11 cellular contexts compared by ENCODE assay signal in genomic region chr12:53235742-53236442, GRCh38. TPM values are rescaled to one million over a fixed set of nuclear protein-coding genes. Genes with fewer than 3 reads are reported as not detected.
DNase-seq lines count a peak whose midpoint lies in the region; ATAC-seq and TF ChIP-seq lines count a peak whose summit lies in the region.
"Had no signal": no experiment of that assay in that cellular context is flagged by ENCODE, and none has a peak within 500 bp of the region (broad histone marks: within the 10 kb centered on the region; RNA-seq: fewer than 3 reads in every experiment).

No MANE protein-coding gene starts in this region.

- no peak overlapping the region for H3K27ac Mint-ChIP-seq in activated naive CD4-positive, alpha-beta T cell treated with anti-CD3 and anti-CD28 coated beads, Interleukin-2, amount 10 ng/mL, durations not matched to agents 7 days and 5 days
- H3K27ac Mint-ChIP-seq in activated CD4-positive, alpha-beta memory T cell treated with anti-CD3 and anti-CD28 coated beads for 36 hours, result peak overlapping the region; percentile 63
- H3K27ac Mint-ChIP-seq in stimulated activated naive B cell treated with anti-CD40 and anti-IgM and Interleukin-4, amounts not matched to agents 10 μg/mL and 1 μg/mL and 100 μg/mL, for 72 hours, result peak overlapping the region; percentile 84

- H3K4me3 Mint-ChIP-seq in activated naive CD4-positive, alpha-beta T cell treated with anti-CD3 and anti-CD28 coated beads, Interleukin-2, amount 10 ng/mL, durations not matched to agents 7 days and 5 days, result no peak overlapping the region
- H3K4me3 Mint-ChIP-seq in activated CD4-positive, alpha-beta memory T cell treated with anti-CD3 and anti-CD28 coated beads for 36 hours, result peak overlapping the region; percentile 23
- peak overlapping the region; percentile 15 to 23 for H3K4me3 Mint-ChIP-seq in stimulated activated naive B cell treated with anti-CD40 and anti-IgM and Interleukin-4, amounts not matched to agents 10 μg/mL and 1 μg/mL and 100 μg/mL, for 72 hours

- H3K36me3 ChIP-seq in esophagus (ENCODE audit: control insufficient read depth in 2 of 2, insufficient read depth in 2 of 2, low read length in 1 of 2), result no peaks in the 10 kb centered on the region
- H3K36me3 ChIP-seq in spleen, result no peaks in the 10 kb centered on the region
- H3K36me3 ChIP-seq in hepatocyte (replicated peaks; ENCODE audit: insufficient read depth, low read depth), result no peaks in the 10 kb centered on the region
- H3K36me3 ChIP-seq: Peyer's patch had no signal

- intact Hi-C loops in activated CD4-positive, alpha-beta memory T cell treated with anti-CD3 and anti-CD28 coated beads for 36 hours (cut with micrococcal nuclease), result loop anchor here (1.0 to 2.0 kb wide), 2 partner anchors 15 to 16 kb away; no protein-coding TSS in a partner anchor
- intact Hi-C loops in spleen (cut with DNase I; ENCODE audit: low total_unique reads), result no loop called here

- no peaks in the 10 kb centered on the region for H4K20me1 ChIP-seq in hepatocyte (ENCODE audit: insufficient read depth, poor library complexity, severe bottlenecking)

- no peak overlapping the region for H2AFZ ChIP-seq in hepatocyte

- H3K9me3 Mint-ChIP-seq in activated naive CD4-positive, alpha-beta T cell treated with anti-CD3 and anti-CD28 coated beads, Interleukin-2, amount 10 ng/mL, durations not matched to agents 7 days and 5 days, result no peaks in the 10 kb centered on the region
- no peaks in the 10 kb centered on the region for H3K9me3 Mint-ChIP-seq in activated CD4-positive, alpha-beta memory T cell treated with anti-CD3 and anti-CD28 coated beads for 36 hours
- H3K9me3 Mint-ChIP-seq in stimulated activated naive B cell treated with anti-CD40 and anti-IgM and Interleukin-4, amounts not matched to agents 10 μg/mL and 1 μg/mL and 100 μg/mL, for 72 hours, result no peaks in the 10 kb centered on the region

- peaks cover 3 to 26% of the 10 kb centered on the region in 2 donors for H3K4me1 ChIP-seq in esophagus (ENCODE audit: control insufficient read depth in 2 of 2, insufficient read depth in 2 of 2, low read length in 1 of 2)
- H3K4me1 ChIP-seq in spleen, result peaks cover 17 to 58% (median 41%) of the 10 kb centered on the region in 6 donors
- peaks cover 28% of the 10 kb centered on the region for H3K4me1 ChIP-seq in hepatocyte (ENCODE audit: insufficient read depth)

- H3K36me3 Mint-ChIP-seq in activated naive CD4-positive, alpha-beta T cell treated with anti-CD3 and anti-CD28 coated beads, Interleukin-2, amount 10 ng/mL, durations not matched to agents 7 days and 5 days, result no peaks in the 10 kb centered on the region
- H3K36me3 Mint-ChIP-seq in activated CD4-positive, alpha-beta memory T cell treated with anti-CD3 and anti-CD28 coated beads for 36 hours, result no peaks in the 10 kb centered on the region
- H3K36me3 Mint-ChIP-seq in stimulated activated naive B cell treated with anti-CD40 and anti-IgM and Interleukin-4, amounts not matched to agents 10 μg/mL and 1 μg/mL and 100 μg/mL, for 72 hours, result no peaks in the 10 kb centered on the region

- H3K4me3 ChIP-seq in esophagus (ENCODE audit: low read depth in 1 of 2, low read length in 2 of 2), result no peak overlapping the region
- no peak overlapping the region for H3K4me3 ChIP-seq in spleen
- no peak overlapping the region for H3K4me3 ChIP-seq in hepatocyte
- H3K4me3 ChIP-seq: Peyer's patch had no signal

- no peak for TF ChIP-seq POLR2A in spleen (IDR thresholded peaks at IDR 0.05)

- H3K9me2 ChIP-seq in hepatocyte (replicated peaks; ENCODE audit: insufficient read depth), result no peaks in the 10 kb centered on the region

- H3K79me2 ChIP-seq in hepatocyte, result peaks cover 5% of the 10 kb centered on the region

- DNase-seq in activated naive CD4-positive, alpha-beta T cell treated with Interleukin-2 at 50 U/mL for 16 hours, result peak; percentile 41
- DNase-seq in activated naive CD4-positive, alpha-beta T cell treated with anti-CD3 and anti-CD28 coated beads, Interleukin-2, amount 10 ng/mL, durations not matched to agents 7 days and 5 days, result no peak
- DNase-seq in activated CD4-positive, alpha-beta memory T cell treated with anti-CD3 and anti-CD28 coated beads for 36 hours, result peak; percentile 54
- DNase-seq in stimulated activated naive B cell treated with anti-CD40 and anti-IgM and Interleukin-4, amounts not matched to agents 10 μg/mL and 1 μg/mL and 100 μg/mL, for 72 hours, result no peak
- DNase-seq in spleen (no peak), hepatocyte (ENCODE audit: low spot score) (no peak)
- DNase-seq: NCI-H345, Peyer's patch had no signal

- 52 to 60% methylated on average over 9 of the region's 9 CpGs for WGBS in esophagus, 2 donors
- WGBS in spleen, 5 donors, result 68 to 80% (median 77%) methylated on average over 9 of the region's 9 CpGs
- WGBS in hepatocyte (ENCODE audit: low lambda C conversion rate, missing lambda C conversion rate), result 78% methylated on average over 9 of the region's 9 CpGs

- H3K9me3 ChIP-seq in esophagus (ENCODE audit: control insufficient read depth in 2 of 2, insufficient read depth in 1 of 2, low read depth in 1 of 2, low read length in 1 of 2) (no peaks in the 10 kb centered on the region), spleen (no peaks in the 10 kb centered on the region), hepatocyte (ENCODE audit: low read depth) (no peaks in the 10 kb centered on the region)
- H3K9me3 ChIP-seq: Peyer's patch had no signal

- H3K27ac ChIP-seq in esophagus (ENCODE audit: low read depth in 2 of 2, low read length in 1 of 2) (peak overlapping the region; percentile 59 to 65), spleen (peak overlapping the region in 1 of 8 donors; percentile 33), hepatocyte (no peak overlapping the region)
- H3K27ac ChIP-seq: Peyer's patch had no signal

- H3K4me2 ChIP-seq in hepatocyte, result no peak overlapping the region

- H3K4me1 Mint-ChIP-seq in activated naive CD4-positive, alpha-beta T cell treated with anti-CD3 and anti-CD28 coated beads, Interleukin-2, amount 10 ng/mL, durations not matched to agents 7 days and 5 days, result peaks cover 52% of the 10 kb centered on the region
- peaks cover 53% of the 10 kb centered on the region for H3K4me1 Mint-ChIP-seq in activated CD4-positive, alpha-beta memory T cell treated with anti-CD3 and anti-CD28 coated beads for 36 hours (ENCODE audit: low read depth)
- H3K4me1 Mint-ChIP-seq in stimulated activated naive B cell treated with anti-CD40 and anti-IgM and Interleukin-4, amounts not matched to agents 10 μg/mL and 1 μg/mL and 100 μg/mL, for 72 hours, result peaks cover 36 to 51% of the 10 kb centered on the region in 2 donors

- H3K27me3 Mint-ChIP-seq in activated naive CD4-positive, alpha-beta T cell treated with anti-CD3 and anti-CD28 coated beads, Interleukin-2, amount 10 ng/mL, durations not matched to agents 7 days and 5 days, result peaks cover 60% of the 10 kb centered on the region
- H3K27me3 Mint-ChIP-seq in activated CD4-positive, alpha-beta memory T cell treated with anti-CD3 and anti-CD28 coated beads for 36 hours, result no peaks in the 10 kb centered on the region
- H3K27me3 Mint-ChIP-seq in stimulated activated naive B cell treated with anti-CD40 and anti-IgM and Interleukin-4, amounts not matched to agents 10 μg/mL and 1 μg/mL and 100 μg/mL, for 72 hours, result peaks cover 0 to 7% of the 10 kb centered on the region in 2 donors

- POLR2A ChIA-PET in activated CD4-positive, alpha-beta memory T cell treated with anti-CD3 and anti-CD28 coated beads for 36 hours (lab: Charles Lee), result interaction anchor here (0.9 to 2.9 kb wide), 4 partner anchors 15 to 157 kb away, joined by 3 to 18 read pairs (median 4); partner anchors contain the start of gene SPRYD3

- CTCF ChIA-PET in activated naive CD4-positive, alpha-beta T cell treated with anti-CD3 and anti-CD28 coated beads, Interleukin-2, amount 10 ng/mL, durations not matched to agents 7 days and 5 days (lab: Charles Lee), result interaction anchor here (0.9 to 1.1 kb wide), 4 partner anchors 16 to 76 kb away, joined by 3 to 8 read pairs (median 4); a partner anchor contains a TSS
- CTCF ChIA-PET in activated CD4-positive, alpha-beta memory T cell treated with anti-CD3 and anti-CD28 coated beads for 36 hours (lab: Charles Lee), result interaction anchor here (1.5 to 5.0 kb wide), 3 partner anchors 16 to 37 kb away, joined by 3 to 30 read pairs (median 24); a partner anchor contains a TSS

- H3K27me3 ChIP-seq in esophagus (ENCODE audit: control insufficient read depth in 1 of 2, insufficient read depth in 2 of 2, low read length in 2 of 2) (no peaks in the 10 kb centered on the region), spleen (replicated peaks in 1 of 7) (peaks cover 0 to 42% (median 0%) of the 10 kb centered on the region in 7 donors), hepatocyte (no peaks in the 10 kb centered on the region)
- H3K27me3 ChIP-seq: Peyer's patch had no signal

- TF ChIP-seq CTCF in spleen (IDR thresholded peaks at IDR 0.05 in 8 of 11, conservative IDR thresholded peaks at IDR 0.05 in 3 of 11), result no peak
- no peak for TF ChIP-seq CTCF in hepatocyte (IDR thresholded peaks at IDR 0.05; ENCODE audit: poor library complexity)

- ATAC-seq in stimulated activated naive B cell treated with anti-CD40 and anti-IgM and Interleukin-4, amounts not matched to agents 10 μg/mL and 1 μg/mL and 100 μg/mL, for 72 hours (replicated peaks), result no peak
- no peak for ATAC-seq in GM18517 (IDR thresholded peaks at IDR 0.05; ENCODE audit: unreplicated experiment)

RNA-seq across cellular contexts. Expression of gene RARG, which starts 3.9 kb away (rescaled TPM):
- 10 to 100 TPM; 21.8 to 25.2 TPM for total RNA-seq in activated CD4-positive, alpha-beta memory T cell treated with anti-CD3 and anti-CD28 coated beads for 36 hours
- polyA plus RNA-seq in esophagus (100 to 1,000 TPM in 1 of 2 donors, 10 to 100 TPM in 1; 84.8 to 104 TPM), spleen (10 to 100 TPM in 1 of 3 donors, 1 to 10 TPM in 2; 4.6 to 10.1 (median 4.9) TPM), hepatocyte (24.7 and 28.1 TPM in 2 replicates)
- total RNA-seq in spleen (10 to 100 TPM in 5 of 7 donors, 1 to 10 TPM in 2; 9.4 to 20.8 (median 14.4) TPM), hepatocyte (15.1 and 20.9 TPM in 2 replicates)

RNA-seq across cellular contexts. Expression of gene ITGB7, which starts 28.8 kb away (rescaled TPM):
- 100 to 1,000 TPM; 168 to 169 TPM for total RNA-seq in activated CD4-positive, alpha-beta memory T cell treated with anti-CD3 and anti-CD28 coated beads for 36 hours
- 1 to 10 TPM; 7.5 to 8.0 TPM for polyA plus RNA-seq in esophagus
- 10 to 100 TPM; 35.5 to 75.5 (median 62.2) TPM for total RNA-seq in spleen
- polyA plus RNA-seq in spleen, result 10 to 100 TPM; 23.9 to 62.5 (median 46.5) TPM
- total RNA-seq in hepatocyte, result 0.23 TPM in 1 of 2 replicates, not detected in the other
- 1.0 TPM in 1 of 2 replicates, not detected in the other for polyA plus RNA-seq in hepatocyte
- total RNA-seq: M059J had no signal

RNA-seq across cellular contexts. Expression of gene ESPL1, which starts 32.2 kb away (rescaled TPM):
- total RNA-seq in activated CD4-positive, alpha-beta memory T cell treated with anti-CD3 and anti-CD28 coated beads for 36 hours, result 10 to 100 TPM; 70.0 to 77.2 TPM
- polyA plus RNA-seq in esophagus (10 to 100 TPM; 43.8 to 66.1 TPM), spleen (1 to 10 TPM in 1 of 3 donors, under 1 TPM in 2; 0.85 to 1.9 (median 0.93) TPM), hepatocyte (4.4 and 5.8 TPM in 2 replicates)
- total RNA-seq in spleen (1 to 10 TPM; 1.7 to 7.2 (median 4.7) TPM), hepatocyte (7.6 and 9.0 TPM in 2 replicates)

RNA-seq across cellular contexts. Expression of gene CSAD, which starts 55.2 kb away (rescaled TPM):
- total RNA-seq in activated CD4-positive, alpha-beta memory T cell treated with anti-CD3 and anti-CD28 coated beads for 36 hours, result 10 to 100 TPM; 21.4 to 23.7 TPM
- polyA plus RNA-seq in esophagus (10 to 100 TPM; 25.6 to 63.7 TPM), spleen (10 to 100 TPM; 17.9 to 36.3 (median 34.1) TPM), hepatocyte (14.3 and 15.7 TPM in 2 replicates)
- total RNA-seq in spleen (10 to 100 TPM; 33.7 to 73.0 (median 39.7) TPM), hepatocyte (14.1 and 16.8 TPM in 2 replicates)

RNA-seq across cellular contexts. Expression of gene ZNF740, which starts 55.4 kb away (rescaled TPM):
- total RNA-seq in activated CD4-positive, alpha-beta memory T cell treated with anti-CD3 and anti-CD28 coated beads for 36 hours, result 10 to 100 TPM; 32.6 to 37.5 TPM
- polyA plus RNA-seq in esophagus (1 to 10 TPM; 4.7 to 5.3 TPM), spleen (10 to 100 TPM in 1 of 3 donors, 1 to 10 TPM in 2; 5.6 to 12.1 (median 7.5) TPM), hepatocyte (4.4 and 4.6 TPM in 2 replicates)
- total RNA-seq in spleen (10 to 100 TPM; 23.6 to 66.1 (median 45.1) TPM), hepatocyte (13.2 and 23.2 TPM in 2 replicates)

Comparison
In these comparisons a context has a peak if more than half of its experiments do, and no peak if none do; other contexts are left out.
1. DNase-seq: peak in activated naive CD4-positive, alpha-beta T cell treated with Interleukin-2 at 50 U/mL for 16 hours (single experiment) and activated CD4-positive, alpha-beta memory T cell treated with anti-CD3 and anti-CD28 coated beads for 36 hours (single experiment); none in activated naive CD4-positive, alpha-beta T cell treated with anti-CD3 and anti-CD28 coated beads, Interleukin-2, amount 10 ng/mL, durations not matched to agents 7 days and 5 days (single experiment), stimulated activated naive B cell treated with anti-CD40 and anti-IgM and Interleukin-4, amounts not matched to agents 10 μg/mL and 1 μg/mL and 100 μg/mL, for 72 hours (single experiment), spleen (single experiment) and hepatocyte (single experiment).
2. RNA of gene ITGB7, which starts 28.8 kb away (total RNA-seq): 168 to 169 TPM in activated CD4-positive, alpha-beta memory T cell treated with anti-CD3 and anti-CD28 coated beads for 36 hours and 35.5 to 75.5 TPM in spleen; 0.23 TPM in hepatocyte; every median in the first group is over 10 times any median in the second.